ENCODE assay signal across 8 cellular contexts in the genomic region with DNA sequence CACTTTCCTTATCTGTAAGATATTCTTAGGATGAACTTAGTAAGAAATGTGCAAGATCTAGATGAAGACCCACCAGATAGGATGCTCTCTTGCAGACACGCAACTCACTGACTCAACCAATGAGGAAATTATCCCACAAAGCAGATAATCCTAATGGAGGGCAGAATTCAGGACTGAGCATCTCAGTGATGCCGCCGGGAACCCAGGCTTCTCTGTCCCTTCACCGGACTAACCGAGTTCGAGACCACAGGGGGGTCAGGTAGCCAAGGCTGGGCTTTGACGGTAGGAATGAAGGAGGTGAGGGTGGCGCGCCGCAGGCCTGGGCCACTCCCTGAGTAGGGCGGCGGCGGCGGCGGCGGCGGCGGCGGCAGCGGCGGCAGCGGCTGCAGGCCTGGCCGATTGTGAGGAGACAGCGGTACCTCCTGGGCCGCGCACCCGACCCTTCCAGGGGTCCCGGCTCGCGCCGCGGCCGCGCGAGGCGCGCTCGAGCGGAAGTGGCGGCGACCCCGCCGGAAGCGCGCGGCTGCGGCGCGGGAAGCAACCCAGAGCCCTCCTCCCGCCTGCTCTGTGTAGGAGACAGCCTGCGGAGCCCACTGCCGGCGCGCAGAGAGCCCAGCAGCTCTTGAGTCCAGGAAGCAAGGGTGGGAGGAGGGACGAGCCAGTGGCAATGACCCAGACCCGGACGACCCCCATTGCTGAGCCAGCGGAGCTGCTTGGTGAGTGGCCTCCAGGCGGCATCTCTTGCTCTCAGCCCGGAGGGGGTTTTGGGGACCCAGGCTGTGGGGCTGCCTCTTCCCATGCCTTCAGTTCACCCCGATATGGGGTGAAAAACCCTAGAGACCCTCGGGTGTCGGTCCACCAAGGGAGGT. TPM values are rescaled to one million over a fixed set of nuclear protein-coding genes. Genes with fewer than 3 reads are reported as not detected.
A peak's percentile ranks its signal among the peaks of the same experiment; 100 is the strongest.
DNase-seq lines count a peak whose midpoint lies in the region; FAIRE-seq and TF ChIP-seq lines count a peak whose summit lies in the region.

A gene with protein sequence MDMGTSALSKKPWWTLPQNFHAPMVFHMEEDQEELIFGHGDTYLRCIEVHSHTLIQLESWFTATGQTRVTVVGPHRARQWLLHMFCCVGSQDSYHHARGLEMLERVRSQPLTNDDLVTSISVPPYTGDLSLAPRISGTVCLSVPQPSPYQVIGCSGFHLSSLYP (minus strand): TSS at position 496 of the 869 bp plus-strand sequence. CDS start 20,679 bp downstream, outside the sequence.

- H3K27ac Mint-ChIP-seq in T-helper 1 cell treated with Interleukin-12 subunit alpha and Interleukin-12 subunit beta and Interleukin-4 antibody, amounts not matched to agents 30 μg/mL and 1 μg/mL, for 36 hours, result peak within 1 kb of the TSS; percentile 69

- H3K36me3 Mint-ChIP-seq in T-helper 1 cell treated with Interleukin-12 subunit alpha and Interleukin-12 subunit beta and Interleukin-4 antibody, amounts not matched to agents 30 μg/mL and 1 μg/mL, for 36 hours (ENCODE audit: low read depth), result peaks cover 7% of the 10 kb centered on the region

- H3K4me1 ChIP-seq in small intestine (ENCODE audit: control insufficient read depth in 2 of 2, insufficient read depth in 1 of 2, low read depth in 1 of 2, low read length in 1 of 2), result no peaks in the 10 kb centered on the region

- no peaks in the 10 kb centered on the region for H3K9me3 Mint-ChIP-seq in T-helper 1 cell treated with Interleukin-12 subunit alpha and Interleukin-12 subunit beta and Interleukin-4 antibody, amounts not matched to agents 30 μg/mL and 1 μg/mL, for 36 hours

- H3K27me3 ChIP-seq in small intestine (ENCODE audit: control insufficient read depth in 2 of 2, insufficient read depth in 2 of 2, low read length in 2 of 2), result no peaks in the 10 kb centered on the region

- peak within 1 kb of the TSS; percentile 91 for H3K4me3 Mint-ChIP-seq in T-helper 1 cell treated with Interleukin-12 subunit alpha and Interleukin-12 subunit beta and Interleukin-4 antibody, amounts not matched to agents 30 μg/mL and 1 μg/mL, for 36 hours

- no peaks in the 10 kb centered on the region for H3K36me3 ChIP-seq in small intestine (ENCODE audit: control insufficient read depth in 2 of 2, insufficient read depth in 2 of 2, low read length in 2 of 2)

- H3K9me3 ChIP-seq in iPS-18c (ENCODE audit: control insufficient read depth, insufficient read depth, low read length), result no peaks in the 10 kb centered on the region
- no peaks in the 10 kb centered on the region for H3K9me3 ChIP-seq in small intestine (ENCODE audit: control insufficient read depth, low read depth)

- H3K4me3 ChIP-seq in iPS-18c (ENCODE audit: insufficient read depth, low read depth, low read length) (peak within 1 kb of the TSS; percentile 82), small intestine (ENCODE audit: low read depth in 1 of 2, low read length in 2 of 2) (peak within 1 kb of the TSS; percentile 48 to 58)

- peak within 1 kb of the TSS; percentile 63 to 67 for H3K27ac ChIP-seq in small intestine (ENCODE audit: low read depth in 1 of 2, low read length in 1 of 2)

- 1 to 2% (median 2%) methylated on average over 39 to 63 of the region's 63 CpGs for WGBS in small intestine, 3 donors

- H3K27me3 Mint-ChIP-seq in T-helper 1 cell treated with Interleukin-12 subunit alpha and Interleukin-12 subunit beta and Interleukin-4 antibody, amounts not matched to agents 30 μg/mL and 1 μg/mL, for 36 hours (ENCODE audit: low read depth), result no peaks in the 10 kb centered on the region

- peaks cover 33% of the 10 kb centered on the region for H3K4me1 Mint-ChIP-seq in T-helper 1 cell treated with Interleukin-12 subunit alpha and Interleukin-12 subunit beta and Interleukin-4 antibody, amounts not matched to agents 30 μg/mL and 1 μg/mL, for 36 hours (ENCODE audit: low read depth)

- TF ChIP-seq POLR2A in GM10847 (IDR thresholded peaks at IDR 0.05; ENCODE audit: extremely low read depth, insufficient read length) (peak; percentile 61), H54 (IDR thresholded peaks at IDR 0.05; ENCODE audit: low read depth, low read length) (peak; percentile 55)

- DNase-seq in H54 (ENCODE audit: insufficient read length, low spot score) (peak; percentile 75), M059J (ENCODE audit: low read depth) (peak; percentile 69), astrocyte of the hippocampus (ENCODE audit: low read depth, low spot score) (peak; percentile 83), small intestine (peak; percentile 25), amniotic stem cell (lab: John Stamatoyannopoulos, UW) (no peak)

- FAIRE-seq in H54 (lab: Jason Lieb, UNC) (no peak), small intestine (lab: Jason Lieb, UNC) (no peak)

RNA-seq across cellular contexts. Expression of the gene that starts here (rescaled TPM):
- total RNA-seq in M059J (2014; rRNA removed; shearing (Covaris generic)), result 11.4 and 11.7 TPM in 2 replicates
- polyA plus RNA-seq in small intestine, result 1 to 10 TPM in 1 of 3 donors, not detected in 2; 1.7 TPM
